In the genomic region with DNA sequence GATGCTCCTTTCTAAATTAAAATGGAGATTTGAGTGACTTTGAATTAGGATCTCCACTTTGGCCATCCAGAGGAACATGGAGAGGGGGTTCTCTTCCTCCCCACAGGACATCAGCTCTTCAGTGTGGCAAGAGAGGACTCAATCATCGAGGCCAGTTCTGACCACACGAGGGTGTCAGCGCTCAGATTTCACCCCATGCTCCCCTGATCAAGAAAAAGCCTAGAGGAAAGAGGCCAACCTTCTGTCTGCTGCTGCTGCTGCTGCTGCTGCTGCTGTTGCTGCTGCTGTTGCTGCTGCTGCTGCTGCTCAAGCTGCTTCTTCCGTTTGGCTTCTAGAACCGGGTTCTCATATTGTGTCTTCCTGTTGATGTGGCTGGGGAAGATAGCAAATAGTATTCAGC, we compare ENCODE assay signal across 8 cellular contexts.
DNase-seq lines count a peak whose midpoint lies in the region; ATAC-seq and TF ChIP-seq lines count a peak whose summit lies in the region.

No MANE protein-coding gene starts in this region.

- CTCF ChIA-PET in BJ (lab: Yijun Ruan, JAX) (interaction anchor here (0.6 to 2.4 kb wide), 27 partner anchors 9 to 907 kb away, joined by 3 to 14 read pairs (median 4); no protein-coding TSS in a partner anchor), HCT116 (lab: Charles Lee) (interaction anchor here (0.8 to 1.9 kb wide), 5 partner anchors 233 to 906 kb away, joined by 3 to 11 read pairs (median 4); no protein-coding TSS in a partner anchor)

- TF ChIP-seq POLR2A in HCT116 (IDR thresholded peaks at IDR 0.05; ENCODE audit: borderline replicate concordance, extremely low read depth, insufficient read depth, insufficient read length) (no peak), esophagus squamous epithelium (IDR thresholded peaks at IDR 0.05) (no peak)

- no peak for DNase-seq in BJ (ENCODE audit: low read depth)
- peak; percentile 6 for DNase-seq in HCT116 (ENCODE audit: low read depth, low spot score)
- peak; percentile 66 for DNase-seq in RKO (ENCODE audit: low spot score)
- no peak for DNase-seq in esophagus squamous epithelium (lab: John Stamatoyannopoulos, UW)

- BruUV-seq in HCT116 (replicated peaks; lab: Mats Ljungman, UMichigan) = no TSS peak

- no peaks in the 10 kb centered on the region for H3K9me2 ChIP-seq in HCT116 (ENCODE audit: insufficient read depth)
- no peaks in the 10 kb centered on the region for H3K9me2 ChIP-seq in neural cell (ENCODE audit: insufficient read depth, low read length)

- H3K27ac ChIP-seq in HCT116 (ENCODE audit: low read depth, low read length) (no peak overlapping the region), esophagus squamous epithelium (no peak overlapping the region), neural cell (ENCODE audit: low read length) (no peak overlapping the region)

- ATAC-seq in HCT116 (peak; percentile 92), GM21529 (IDR thresholded peaks at IDR 0.05; ENCODE audit: unreplicated experiment) (no peak), HG03521 (IDR thresholded peaks at IDR 0.05; ENCODE audit: unreplicated experiment) (no peak), GM18520 (IDR thresholded peaks at IDR 0.05; ENCODE audit: unreplicated experiment) (no peak)

- TF ChIP-seq RAD21 in HCT116 (IDR thresholded peaks at IDR 0.05; ENCODE audit: low read depth) = peak; percentile 53
- peak; percentile 77 for TF ChIP-seq RAD21 in neural cell (conservative IDR thresholded peaks at IDR 0.05)

- no peaks in the 10 kb centered on the region for H3K4me1 ChIP-seq in HCT116 (ENCODE audit: control insufficient read depth in 1 of 2, insufficient read depth in 2 of 2, low read length in 2 of 2)
- H3K4me1 ChIP-seq in esophagus squamous epithelium = no peaks in the 10 kb centered on the region

- RAD21 ChIA-PET in HCT116 (lab: Charles Lee; ENCODE audit: low non-redundant PET in 1 of 2, low total read pairs in 2 of 2, uncharacterized antibody in 2 of 2, unreplicated experiment in 2 of 2) = interaction anchor here in 1 of 2 experiments (0.7 to 1.5 kb wide), 3 partner anchors 293 to 751 kb away, joined by 3 to 5 read pairs (median 3); no protein-coding TSS in a partner anchor

- POLR2A ChIA-PET in BJ (lab: Charles Lee) (no interaction called here), HCT116 (lab: Charles Lee) (no interaction called here)

- TF ChIP-seq CTCF in BJ (IDR thresholded peaks at IDR 0.05; ENCODE audit: insufficient read depth, low read depth, low read length) = peak; percentile 74
- peak; percentile 18 to 50 (median 49); a peak in 4 of 6 replicates for TF ChIP-seq CTCF in HCT116 (IDR thresholded peaks at IDR 0.05 in 2 of 3, conservative IDR thresholded peaks at IDR 0.05 in 1 of 3; ENCODE audit: borderline replicate concordance in 1 of 3, insufficient read depth in 1 of 3, low read depth in 2 of 3, low read length in 2 of 3)
- TF ChIP-seq CTCF in esophagus squamous epithelium (IDR thresholded peaks at IDR 0.05) = peak in 5 of 6 experiments; percentile 26 to 64 (median 41)
- peak; percentile 67 for TF ChIP-seq CTCF in neural cell (IDR thresholded peaks at IDR 0.05; ENCODE audit: poor library complexity, severe bottlenecking)

- H3K9me3 ChIP-seq in HCT116 (ENCODE audit: control insufficient read depth in 1 of 2, insufficient read depth in 1 of 2, low read depth in 1 of 2, low read length in 2 of 2) = no peaks in the 10 kb centered on the region
- H3K9me3 ChIP-seq in esophagus squamous epithelium = no peaks in the 10 kb centered on the region
- H3K9me3 ChIP-seq in neural cell (ENCODE audit: low read length) = no peaks in the 10 kb centered on the region

- no peaks in the 10 kb centered on the region; the same call in 1 of the 2 replicates for H4K20me1 ChIP-seq in HCT116 (ENCODE audit: insufficient read depth)
- H4K20me1 ChIP-seq in neural cell (ENCODE audit: insufficient read depth) = no peaks in the 10 kb centered on the region

- H3K4me3 ChIP-seq in BJ (ENCODE audit: low read depth, low read length) (no peak overlapping the region), HCT116 (replicated peaks in 1 of 2; ENCODE audit: low read depth in 1 of 2, low read length in 2 of 2) (no peak overlapping the region), esophagus squamous epithelium (no peak overlapping the region), neural cell (ENCODE audit: low read length) (no peak overlapping the region)

- intact Hi-C loops in HCT116 (cut with micrococcal nuclease) (loop anchor here (1.0 to 5.0 kb wide), 3 partner anchors 234 to 758 kb away; no protein-coding TSS in a partner anchor), esophagus squamous epithelium (cut with DNase I) (loop anchor here (10.0 kb wide), 1 partner anchor 285 kb away; no protein-coding TSS in a partner anchor)

- H3K27me3 ChIP-seq in BJ (ENCODE audit: control insufficient read depth, insufficient read depth, low read length) = no peaks in the 10 kb centered on the region
- H3K27me3 ChIP-seq in HCT116 (ENCODE audit: insufficient read depth, low read length) = no peaks in the 10 kb centered on the region
- no peaks in the 10 kb centered on the region for H3K27me3 ChIP-seq in esophagus squamous epithelium
- no peaks in the 10 kb centered on the region for H3K27me3 ChIP-seq in neural cell (ENCODE audit: insufficient read depth, low read depth, low read length)

- WGBS in esophagus squamous epithelium, 2 donors = 0 to 29% methylated on average over 1 to 5 of the region's 5 CpGs

- H2AFZ ChIP-seq in HCT116 (ENCODE audit: low read depth, low read length, poor library complexity, severe bottlenecking) (no peak overlapping the region), neural cell (ENCODE audit: low read depth, low read length) (no peak overlapping the region)

- no peaks in the 10 kb centered on the region for H3F3A ChIP-seq in neural cell (ENCODE audit: insufficient read depth, low read length, poor library complexity, severe bottlenecking)

- H3K79me2 ChIP-seq in HCT116 (ENCODE audit: insufficient read depth, low read length) (no peaks in the 10 kb centered on the region), neural cell (replicated peaks; ENCODE audit: insufficient read depth, low read length) (no peaks in the 10 kb centered on the region)

- no peak for TF ChIP-seq EP300 in neural cell (conservative IDR thresholded peaks at IDR 0.05; ENCODE audit: poor library complexity, severe bottlenecking)

- H3K36me3 ChIP-seq in BJ (ENCODE audit: control insufficient read depth, insufficient read depth, low read length) (no peaks in the 10 kb centered on the region), HCT116 (ENCODE audit: control insufficient read depth in 1 of 2, insufficient read depth in 2 of 2, low read length in 2 of 2) (peaks cover 0 to 8% of the 10 kb centered on the region in 2 experiments; a peak in 2 of 4 replicates), esophagus squamous epithelium (peaks cover 0 to 40% (median 0%) of the 10 kb centered on the region in 3 donors), neural cell (ENCODE audit: insufficient read depth, low read length) (no peaks in the 10 kb centered on the region)

- no peak overlapping the region for H3K4me2 ChIP-seq in HCT116 (ENCODE audit: low read length)
- H3K4me2 ChIP-seq in neural cell (ENCODE audit: low read length) = no peak overlapping the region

- H3K9ac ChIP-seq in HCT116 (ENCODE audit: low read length) (no peak overlapping the region), neural cell (ENCODE audit: low read length) (no peak overlapping the region)

TF ChIP-seq in HCT116, 20 proteins besides CTCF, POLR2A, EP300 and RAD21:
- TF ChIP-seq ZFX (IDR thresholded peaks at IDR 0.05) = no peak
- TF ChIP-seq JUND (IDR thresholded peaks at IDR 0.05) = no peak
- TF ChIP-seq ELF1 (IDR thresholded peaks at IDR 0.05; ENCODE audit: borderline replicate concordance, low read depth) = no peak
- no peak for TF ChIP-seq TCF7L2 (IDR thresholded peaks at IDR 0.05; ENCODE audit: borderline replicate concordance, extremely low read depth, insufficient read depth, insufficient read length)
TF ChIP-seq in HCT116: peak in this region for 0.

TF ChIP-seq in neural cell, 6 proteins besides CTCF, POLR2A, EP300 and RAD21:
- no peak for TF ChIP-seq EZH2 (IDR thresholded peaks at IDR 0.05; ENCODE audit: borderline replicate concordance, insufficient read depth, low read length, poor library complexity, severe bottlenecking)
- TF ChIP-seq MXI1 (conservative IDR thresholded peaks at IDR 0.05; ENCODE audit: poor library complexity, severe bottlenecking) = no peak
- TF ChIP-seq SMC3 (conservative IDR thresholded peaks at IDR 0.05; ENCODE audit: poor library complexity) = peak; percentile 81
- TF ChIP-seq POLR2AphosphoS5 (IDR thresholded peaks at IDR 0.05) = no peak
- TF ChIP-seq TAF1 (IDR thresholded peaks at IDR 0.05; ENCODE audit: low read depth) = no peak

Comparison
In these comparisons a context has a peak if more than half of its experiments do, and no peak if none do; other contexts are left out.
1. DNase-seq: peak in HCT116 (single experiment) and RKO (single experiment); none in BJ (single experiment) and esophagus squamous epithelium (single experiment).
2. Peak in every context shown above with its lines, with median percentiles within 50 percentile points of each other: CTCF ChIP-seq.